8 cellular contexts compared by ENCODE assay signal in genomic region chr19:7925171-7925837, GRCh38. TPM values are rescaled to one million over a fixed set of nuclear protein-coding genes. Genes with fewer than 3 reads are reported as not detected.
A peak's percentile ranks its signal among the peaks of the same experiment; 100 is the strongest.
DNase-seq lines count a peak whose midpoint lies in the region; ATAC-seq and TF ChIP-seq lines count a peak whose summit lies in the region.

No MANE protein-coding gene starts in this region.

- H3K4me1 ChIP-seq in rectal smooth muscle tissue (ENCODE audit: control insufficient read depth, insufficient read depth, low read length) = peaks cover 67% of the 10 kb centered on the region
- H3K4me1 ChIP-seq in vagina = peaks cover 80% of the 10 kb centered on the region

- H3K9ac ChIP-seq in SK-N-MC (ENCODE audit: insufficient read length) (peak overlapping the region; percentile 71), rectal smooth muscle tissue (ENCODE audit: low read length) (no peak overlapping the region)

- intact Hi-C loops in left cardiac atrium (cut with DNase I) = no loop called here
- intact Hi-C loops in vagina (cut with DNase I) = no loop called here

- ATAC-seq in left cardiac atrium = no peak
- ATAC-seq in HG03571 (IDR thresholded peaks at IDR 0.05; ENCODE audit: unreplicated experiment) = no peak

- H3K4me3 ChIP-seq in SK-N-MC = peak overlapping the region; percentile 83
- peak overlapping the region; percentile 49 for H3K4me3 ChIP-seq in rectal smooth muscle tissue (ENCODE audit: low read length)
- peak overlapping the region; percentile 45 to 76 for H3K4me3 ChIP-seq in vagina

- DNase-seq in ELF-1 (ENCODE audit: low read depth, low spot score) = peak; percentile 95
- peak; percentile 73 for DNase-seq in LoVo (ENCODE audit: low spot score)
- DNase-seq in SK-N-MC (ENCODE audit: low read depth, low spot score) = no peak
- peak; percentile 77 for DNase-seq in activated naive CD4-positive, alpha-beta T cell treated with Interleukin-2 at 50 U/mL for 16 hours
- DNase-seq in left cardiac atrium = peak; percentile 80
- DNase-seq in vagina (ENCODE audit: extremely low spot score in 2 of 2) = no peak

- no peak for TF ChIP-seq POLR2A in vagina (IDR thresholded peaks at IDR 0.05)

- no peaks in the 10 kb centered on the region for H3K27me3 ChIP-seq in rectal smooth muscle tissue (ENCODE audit: control insufficient read depth, insufficient read depth, low read length)
- H3K27me3 ChIP-seq in vagina = no peaks in the 10 kb centered on the region

- H3K9me3 ChIP-seq in SK-N-MC (ENCODE audit: low read depth, low read length) (no peaks in the 10 kb centered on the region), vagina (no peaks in the 10 kb centered on the region)

- peaks cover 13% of the 10 kb centered on the region for H3K36me3 ChIP-seq in SK-N-MC (ENCODE audit: insufficient read depth, low read length)
- H3K36me3 ChIP-seq in rectal smooth muscle tissue (ENCODE audit: control insufficient read depth, insufficient read depth, low read length) = peaks cover 10% of the 10 kb centered on the region
- H3K36me3 ChIP-seq in vagina = peaks cover 0 to 20% of the 10 kb centered on the region in 2 donors

- TF ChIP-seq CTCF in vagina (IDR thresholded peaks at IDR 0.05) = peak in 2 of 3 experiments; percentile 58 to 64

- H3K27ac ChIP-seq in SK-N-MC (peak overlapping the region; percentile 57; the same call in 1 of the 2 replicates), rectal smooth muscle tissue (ENCODE audit: low read depth, low read length) (peak overlapping the region; percentile 78), vagina (peak overlapping the region; percentile 89)

RNA-seq across cellular contexts. Expression of gene CTXN1, which starts 0.6 kb away (rescaled TPM):
- total RNA-seq in left cardiac atrium = under 1 TPM; 0.91 to 0.97 TPM
- 14.2 TPM for total RNA-seq in vagina

RNA-seq across cellular contexts. Expression of gene SNAPC2, which starts 5.2 kb away (rescaled TPM):
- total RNA-seq in left cardiac atrium = 10 to 100 TPM in 1 of 2 donors, 1 to 10 TPM in 1; 9.6 to 13.9 TPM
- 17.4 TPM for total RNA-seq in vagina

RNA-seq across cellular contexts. Expression of gene TGFBR3L, which starts 10.7 kb away (rescaled TPM):
- total RNA-seq in left cardiac atrium = 10 to 100 TPM in 1 of 2 donors, 1 to 10 TPM in 1; 9.7 to 13.6 TPM
- 1.5 TPM for total RNA-seq in vagina

RNA-seq across cellular contexts. Expression of gene TIMM44, which starts 18.2 kb away (rescaled TPM):
- 10 to 100 TPM; 70.6 to 73.8 TPM for total RNA-seq in left cardiac atrium
- 76.1 TPM for total RNA-seq in vagina

RNA-seq across cellular contexts. Expression of gene MAP2K7, which starts 21.6 kb away (rescaled TPM):
- total RNA-seq in left cardiac atrium (10 to 100 TPM; 24.3 to 25.8 TPM), vagina (26.8 TPM)

Comparison
In these comparisons a context has a peak if more than half of its experiments do, and no peak if none do; other contexts are left out.
1. DNase-seq: peak in ELF-1 (single experiment), LoVo (single experiment), activated naive CD4-positive, alpha-beta T cell treated with Interleukin-2 at 50 U/mL for 16 hours (single experiment) and left cardiac atrium (single experiment); none in SK-N-MC (single experiment) and vagina (0 of 2).
2. Peak in every context shown above with its lines, with median percentiles within 50 percentile points of each other: H3K27ac ChIP-seq and H3K4me3 ChIP-seq.